Comparison of ENCODE assay signal across 14 cellular contexts in genomic region chr6:7914991-7915789, GRCh38. TPM values are rescaled to one million over a fixed set of nuclear protein-coding genes. Genes with fewer than 3 reads are reported as not detected.
DNase-seq lines count a peak whose midpoint lies in the region; ATAC-seq and TF ChIP-seq lines count a peak whose summit lies in the region.
"Had no signal": no experiment of that assay in that cellular context is flagged by ENCODE, and none has a peak within 500 bp of the region (broad histone marks: within the 10 kb centered on the region; RNA-seq: fewer than 3 reads in every experiment).

No MANE protein-coding gene starts in this region.

- H3K27ac Mint-ChIP-seq in stimulated activated effector memory CD8-positive, alpha-beta T cell treated with anti-CD3 and anti-CD28 coated beads, Interleukin-12 subunit alpha, Interleukin-12 subunit beta, amount 100 ng/mL, for 72 hours: no peak overlapping the region
- H3K27ac Mint-ChIP-seq: nephron had no signal

- DNase-seq in GM03348 (ENCODE audit: low spot score) (peak; percentile 91), MM.1S (no peak), ecto neural progenitor cell (ENCODE audit: low spot score) (peak; percentile 32), psoas muscle (peak; percentile 67 to 84), LoVo (ENCODE audit: low spot score) (no peak)
- DNase-seq in stimulated activated CD4-positive, alpha-beta T cell treated with anti-CD3 and anti-CD28 coated beads, Interleukin-4, amount 100 ng/mL, for 1 hour: no peak
- no peak for DNase-seq in stimulated activated effector memory CD8-positive, alpha-beta T cell treated with anti-CD3 and anti-CD28 coated beads, Interleukin-12 subunit alpha, Interleukin-12 subunit beta, amount 100 ng/mL, for 72 hours (ENCODE audit: low spot score in 2 of 2)
- DNase-seq: central memory CD4-positive, alpha-beta T cell; DND-41; hypothalamus; NCI-H510A treated with DMSO at 0.1 percent for 48 hours; SW 1271 had no signal

- no peak overlapping the region for H3K4me2 ChIP-seq in MM.1S (ENCODE audit: low read depth, low read length)

- no peaks in the 10 kb centered on the region for H4K20me1 ChIP-seq in MM.1S (ENCODE audit: insufficient read depth, low read length)

- H3K27ac ChIP-seq in MM.1S (ENCODE audit: low read length) (peak overlapping the region; percentile 97; the same call in 1 of the 2 replicates), psoas muscle (no peak overlapping the region)

- no peak overlapping the region for H3K4me3 Mint-ChIP-seq in stimulated activated effector memory CD8-positive, alpha-beta T cell treated with anti-CD3 and anti-CD28 coated beads, Interleukin-12 subunit alpha, Interleukin-12 subunit beta, amount 100 ng/mL, for 72 hours
- H3K4me3 Mint-ChIP-seq: nephron had no signal

- WGBS in psoas muscle, 3 donors: 77 to 79% (median 79%) methylated on average over 11 of the region's 11 CpGs

- no peaks in the 10 kb centered on the region for H3K9me3 Mint-ChIP-seq in stimulated activated effector memory CD8-positive, alpha-beta T cell treated with anti-CD3 and anti-CD28 coated beads, Interleukin-12 subunit alpha, Interleukin-12 subunit beta, amount 100 ng/mL, for 72 hours
- H3K9me3 Mint-ChIP-seq: nephron had no signal

- peak in 3 of 4 donors; percentile 26 to 46 (median 38) for ATAC-seq in psoas muscle
- ATAC-seq in stimulated activated effector memory CD8-positive, alpha-beta T cell treated with anti-CD3 and anti-CD28 coated beads, Interleukin-12 subunit alpha, Interleukin-12 subunit beta, amount 100 ng/mL, for 72 hours: no peak
- ATAC-seq in HG02798 (IDR thresholded peaks at IDR 0.05; ENCODE audit: poor library complexity, unreplicated experiment): no peak

- H3K9ac ChIP-seq in MM.1S (ENCODE audit: low read length): peak overlapping the region; percentile 92; the same call in 1 of the 2 replicates

- H3K4me1 ChIP-seq in MM.1S (ENCODE audit: low read length) (peaks cover 85% of the 10 kb centered on the region), psoas muscle (peaks cover 3% of the 10 kb centered on the region)

- peaks cover 5% of the 10 kb centered on the region for H3K4me1 Mint-ChIP-seq in stimulated activated effector memory CD8-positive, alpha-beta T cell treated with anti-CD3 and anti-CD28 coated beads, Interleukin-12 subunit alpha, Interleukin-12 subunit beta, amount 100 ng/mL, for 72 hours
- H3K4me1 Mint-ChIP-seq: nephron had no signal

- H3K36me3 ChIP-seq in MM.1S (replicated peaks; ENCODE audit: insufficient read depth, low read length) (no peaks in the 10 kb centered on the region), psoas muscle (ENCODE audit: insufficient read depth in 1 of 2, low read depth in 1 of 2) (no peaks in the 10 kb centered on the region)

- H3K27me3 ChIP-seq in MM.1S (replicated peaks; ENCODE audit: insufficient read depth, low read length): no peaks in the 10 kb centered on the region
- H3K27me3 ChIP-seq in psoas muscle (ENCODE audit: insufficient read depth in 3 of 3, low read length in 2 of 3): no peaks in the 10 kb centered on the region

- intact Hi-C loops in psoas muscle (cut with DNase I): loop anchor here (5.0 to 10.0 kb wide), 3 partner anchors 147 to 193 kb away; partner anchors contain the start of gene BLOC1S5 (in 2 of the 2)

- no peaks in the 10 kb centered on the region for H3K9me2 ChIP-seq in MM.1S (replicated peaks; ENCODE audit: insufficient read depth, low read length)

- no peak for TF ChIP-seq CTCF in MM.1S (IDR thresholded peaks at IDR 0.05; ENCODE audit: low read length)
- no peak for TF ChIP-seq CTCF in psoas muscle (IDR thresholded peaks at IDR 0.05)

- H3F3A ChIP-seq in MM.1S (ENCODE audit: insufficient read depth, low read length): peaks cover 67% of the 10 kb centered on the region

- H3K9me3 ChIP-seq in MM.1S (replicated peaks; ENCODE audit: insufficient read depth, low read length) (no peaks in the 10 kb centered on the region), psoas muscle (no peaks in the 10 kb centered on the region)

- H2AFZ ChIP-seq in MM.1S (ENCODE audit: low read length): no peak overlapping the region

- no peaks in the 10 kb centered on the region for H3K36me3 Mint-ChIP-seq in stimulated activated effector memory CD8-positive, alpha-beta T cell treated with anti-CD3 and anti-CD28 coated beads, Interleukin-12 subunit alpha, Interleukin-12 subunit beta, amount 100 ng/mL, for 72 hours

- H3K4me3 ChIP-seq in MM.1S (ENCODE audit: low read length): no peak overlapping the region
- H3K4me3 ChIP-seq in psoas muscle: no peak overlapping the region

- H3K79me2 ChIP-seq in MM.1S (ENCODE audit: low read length): peaks cover 82% of the 10 kb centered on the region

RNA-seq across cellular contexts. Expression of gene TXNDC5, which starts 4.6 kb away (rescaled TPM):
- 10 to 100 TPM; 15.5 to 33.2 (median 23.4) TPM for total RNA-seq in psoas muscle
- polyA plus RNA-seq in psoas muscle: 10 to 100 TPM; 22.0 to 50.2 (median 27.3) TPM

Comparison
In these comparisons a context has a peak if more than half of its experiments do, and no peak if none do; other contexts are left out.
1. DNase-seq: peak in GM03348 (single experiment), ecto neural progenitor cell (single experiment) and psoas muscle (2 of 2); none in MM.1S (single experiment), LoVo (single experiment), stimulated activated CD4-positive, alpha-beta T cell treated with anti-CD3 and anti-CD28 coated beads, Interleukin-4, amount 100 ng/mL, for 1 hour (single experiment) and stimulated activated effector memory CD8-positive, alpha-beta T cell treated with anti-CD3 and anti-CD28 coated beads, Interleukin-12 subunit alpha, Interleukin-12 subunit beta, amount 100 ng/mL, for 72 hours (0 of 2).
2. ATAC-seq: peak in psoas muscle (3 of 4); none in stimulated activated effector memory CD8-positive, alpha-beta T cell treated with anti-CD3 and anti-CD28 coated beads, Interleukin-12 subunit alpha, Interleukin-12 subunit beta, amount 100 ng/mL, for 72 hours (single experiment) and HG02798 (single experiment).